7 cellular contexts compared by ENCODE assay signal in genomic region chr22:29269731-29270474, GRCh38. TPM values are rescaled to one million over a fixed set of nuclear protein-coding genes. Genes with fewer than 3 reads are reported as not detected.
DNase-seq lines count a peak whose midpoint lies in the region; ATAC-seq and TF ChIP-seq lines count a peak whose summit lies in the region.

No MANE protein-coding gene starts in this region.

- peak overlapping the region; percentile 84 for H3K27ac ChIP-seq in RWPE2 (ENCODE audit: poor library complexity, severe bottlenecking)
- H3K27ac ChIP-seq in fibroblast of lung (ENCODE audit: insufficient read depth, low read length), result peak overlapping the region; percentile 100
- peak overlapping the region; percentile 44 for H3K27ac ChIP-seq in psoas muscle

- WGBS in psoas muscle, 3 donors, result 9 to 14% (median 9%) methylated on average over 13 of the region's 13 CpGs

- H3K4me3 ChIP-seq in HAP-1, result peak overlapping the region; percentile 88
- peak overlapping the region; percentile 93 for H3K4me3 ChIP-seq in RWPE2 (ENCODE audit: severe bottlenecking)
- peak overlapping the region; percentile 82 to 91 (median 88) for H3K4me3 ChIP-seq in fibroblast of lung (replicated peaks in 1 of 4; ENCODE audit: control extremely low read depth in 1 of 4, insufficient read depth in 1 of 4, low read depth in 3 of 4, low read length in 4 of 4)
- H3K4me3 ChIP-seq in psoas muscle, result peak overlapping the region; percentile 94

- DNase-seq in HAP-1 (ENCODE audit: low spot score in 2 of 2) (no peak), RWPE2 (ENCODE audit: low spot score) (no peak), fibroblast of lung (ENCODE audit: low read depth in 2 of 2) (peak in 1 of 2 donors; percentile 20), psoas muscle (no peak), GF-D8 (lab: John Stamatoyannopoulos, UW) (no peak), LoVo (ENCODE audit: low spot score) (no peak)

- peak overlapping the region; percentile 100 for H3K4me2 ChIP-seq in fibroblast of lung (ENCODE audit: extremely low read depth, insufficient read depth, low read length)

- H2AFZ ChIP-seq in fibroblast of lung (ENCODE audit: low read length), result no peak overlapping the region

- H3K27me3 ChIP-seq in HAP-1 (ENCODE audit: low read depth), result no peaks in the 10 kb centered on the region
- no peaks in the 10 kb centered on the region for H3K27me3 ChIP-seq in RWPE2 (ENCODE audit: insufficient read depth, poor library complexity, severe bottlenecking)
- H3K27me3 ChIP-seq in fibroblast of lung (ENCODE audit: control insufficient read depth, insufficient read depth, low read length), result no peaks in the 10 kb centered on the region
- no peaks in the 10 kb centered on the region for H3K27me3 ChIP-seq in psoas muscle (ENCODE audit: insufficient read depth in 3 of 3, low read length in 2 of 3)

- H3K4me1 ChIP-seq in HAP-1, result peaks cover 53% of the 10 kb centered on the region
- peaks cover 20% of the 10 kb centered on the region for H3K4me1 ChIP-seq in RWPE2 (ENCODE audit: insufficient read depth, poor library complexity, severe bottlenecking)
- H3K4me1 ChIP-seq in fibroblast of lung (ENCODE audit: control insufficient read depth, extremely low read depth, insufficient read depth, low read length), result peaks cover 27% of the 10 kb centered on the region
- peaks cover 58% of the 10 kb centered on the region for H3K4me1 ChIP-seq in psoas muscle

- H3K36me3 ChIP-seq in HAP-1 (replicated peaks) (peaks cover 79% of the 10 kb centered on the region), RWPE2 (ENCODE audit: low read depth) (peaks cover 76% of the 10 kb centered on the region), fibroblast of lung (ENCODE audit: control insufficient read depth, insufficient read depth, low read length) (peaks cover 10% of the 10 kb centered on the region), psoas muscle (ENCODE audit: insufficient read depth in 1 of 2, low read depth in 1 of 2) (peaks cover 6 to 45% of the 10 kb centered on the region in 2 donors)

- intact Hi-C loops in psoas muscle (cut with DNase I), result loop anchor here in 1 of 2 donors (5.0 kb wide), 1 partner anchor 37 kb away; the partner anchor contains the start of gene GAS2L1

- in situ Hi-C loops in HAP-1 (cut with MboI; ENCODE audit: low sequenced_read_pairs), result no loop called here

- ATAC-seq in RWPE2 (ENCODE audit: low read depth) (no peak), psoas muscle (no peak), GM21447 (IDR thresholded peaks at IDR 0.05; ENCODE audit: unreplicated experiment) (no peak)

- peaks cover 79% of the 10 kb centered on the region for H3K79me2 ChIP-seq in fibroblast of lung (ENCODE audit: control insufficient read depth, insufficient read depth, low read length)

- H3K9me3 ChIP-seq in HAP-1, result no peaks in the 10 kb centered on the region
- no peaks in the 10 kb centered on the region for H3K9me3 ChIP-seq in RWPE2 (ENCODE audit: severe bottlenecking)
- no peaks in the 10 kb centered on the region for H3K9me3 ChIP-seq in fibroblast of lung (ENCODE audit: control insufficient read depth, insufficient read depth, low read depth, low read length)
- no peaks in the 10 kb centered on the region for H3K9me3 ChIP-seq in psoas muscle

- no peak for TF ChIP-seq CTCF in RWPE2 (IDR thresholded peaks at IDR 0.05; ENCODE audit: poor library complexity, severe bottlenecking)
- TF ChIP-seq CTCF in fibroblast of lung (conservative IDR thresholded peaks at IDR 0.05 in 1 of 2, IDR thresholded peaks at IDR 0.05 in 1 of 2; ENCODE audit: low read depth in 1 of 2, low read length in 2 of 2), result no peak
- no peak for TF ChIP-seq CTCF in psoas muscle (IDR thresholded peaks at IDR 0.05)

- peak overlapping the region; percentile 100 for H3K9ac ChIP-seq in fibroblast of lung (ENCODE audit: insufficient read depth, low read length)

- H4K20me1 ChIP-seq in fibroblast of lung (ENCODE audit: control insufficient read depth, extremely low read depth, insufficient read depth, low read length), result peaks cover 23% of the 10 kb centered on the region

RNA-seq across cellular contexts. Expression of gene EWSR1, which starts 1.8 kb away (rescaled TPM):
- total RNA-seq in fibroblast of lung (107 and 150 TPM in 2 replicates), psoas muscle (100 to 1,000 TPM in 3 of 4 donors, 10 to 100 TPM in 1; 78.5 to 230 (median 156) TPM)
- polyA plus RNA-seq in fibroblast of lung (172 and 224 TPM in 2 replicates), psoas muscle (100 to 1,000 TPM; 108 to 152 (median 127) TPM)
- 259 and 264 TPM in 2 replicates for polyA plus RNA-seq in fibroblast of lung (2012)
- polyA minus RNA-seq in fibroblast of lung (ENCODE audit: low replicate concordance), result 288 and 421 TPM in 2 replicates

RNA-seq across cellular contexts. Expression of gene RHBDD3, which starts 2.1 kb away (rescaled TPM):
- total RNA-seq in fibroblast of lung, result 20.3 and 20.6 TPM in 2 replicates
- polyA plus RNA-seq in fibroblast of lung, result 6.7 and 7.2 TPM in 2 replicates
- 12.9 and 13.3 TPM in 2 replicates for polyA plus RNA-seq in fibroblast of lung (2012)
- 4.2 and 5.3 TPM in 2 replicates for polyA minus RNA-seq in fibroblast of lung (ENCODE audit: low replicate concordance)
- total RNA-seq in psoas muscle, result 10 to 100 TPM; 10.6 to 26.7 (median 16.2) TPM
- polyA plus RNA-seq in psoas muscle, result 10 to 100 TPM; 20.3 to 36.5 (median 32.4) TPM

RNA-seq across cellular contexts. Expression of gene GAS2L1, which starts 36.5 kb away (rescaled TPM):
- total RNA-seq in fibroblast of lung, result 6.9 and 8.9 TPM in 2 replicates
- polyA plus RNA-seq in fibroblast of lung, result 5.4 and 7.5 TPM in 2 replicates
- polyA plus RNA-seq in fibroblast of lung (2012), result 14.0 and 20.5 TPM in 2 replicates
- polyA minus RNA-seq in fibroblast of lung (ENCODE audit: low replicate concordance), result 6.9 and 8.0 TPM in 2 replicates
- 1 to 10 TPM; 4.6 to 7.1 (median 5.7) TPM for total RNA-seq in psoas muscle
- polyA plus RNA-seq in psoas muscle, result 10 to 100 TPM in 1 of 3 donors, 1 to 10 TPM in 2; 5.0 to 19.8 (median 5.1) TPM

RNA-seq across cellular contexts. Expression of gene RASL10A, which starts 45.6 kb away (rescaled TPM):
- not detected in 2 replicates for total RNA-seq in fibroblast of lung
- not detected in 2 replicates for polyA plus RNA-seq in fibroblast of lung
- polyA plus RNA-seq in fibroblast of lung (2012), result not detected in 2 replicates
- not detected in 2 replicates for polyA minus RNA-seq in fibroblast of lung (ENCODE audit: low replicate concordance)
- 1 to 10 TPM in 2 of 4 donors, under 1 TPM in 2; 0.61 to 1.2 (median 0.95) TPM for total RNA-seq in psoas muscle
- polyA plus RNA-seq in psoas muscle, result 1 to 10 TPM in 1 of 3 donors, under 1 TPM in 2; 0.32 to 3.3 (median 0.80) TPM

Comparison
In these comparisons a context has a peak if more than half of its experiments do, and no peak if none do; other contexts are left out.
1. H3K27ac ChIP-seq: peak in every context shown above with its lines; median percentile 100 in fibroblast of lung; 84 in RWPE2; 44 in psoas muscle.